40 cellular contexts compared by ENCODE assay signal in the genomic region with DNA sequence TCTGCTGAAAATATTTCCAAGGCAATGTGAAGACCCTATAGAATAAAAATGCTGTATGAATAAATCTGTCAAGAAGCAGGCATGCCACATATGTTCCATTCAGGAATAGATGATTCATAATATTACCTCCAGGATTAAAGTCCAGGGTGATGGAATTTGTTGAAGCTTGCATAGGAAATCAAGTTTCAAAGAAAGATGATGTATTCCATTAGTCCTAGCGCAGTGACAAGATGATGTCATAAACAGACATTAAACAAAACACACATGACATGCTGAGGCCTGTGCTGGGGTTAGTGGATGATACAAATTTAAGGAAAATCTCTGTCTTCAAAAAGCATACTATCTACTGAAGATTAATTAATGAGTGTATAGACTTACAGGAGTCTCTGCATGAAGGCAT.
"Had no signal": no experiment of that assay in that cellular context is flagged by ENCODE, and none has a peak within 500 bp of the region (broad histone marks: within the 10 kb centered on the region; RNA-seq: fewer than 3 reads in every experiment).

No MANE protein-coding gene starts in this region.

- H3K4me1 Mint-ChIP-seq: activated naive CD4-positive, alpha-beta T cell treated with anti-CD3 and anti-CD28 coated beads, Interleukin-2, amount 10 ng/mL, durations not matched to agents 7 days and 5 days; activated naive CD4-positive, alpha-beta T cell treated with anti-CD3 and anti-CD28 coated beads, Interleukin-2, amount 50 U/mL, for 24 hours; activated naive CD8-positive, alpha-beta T cell treated with anti-CD3 and anti-CD28 coated beads for 36 hours; activated naive CD8-positive, alpha-beta T cell treated with anti-CD3 and anti-CD28 coated beads, Interleukin-2, amount 10 ng/mL, durations not matched to agents 7 days and 5 days; activated naive CD8-positive, alpha-beta T cell treated with anti-CD3 and anti-CD28 coated beads, Interleukin-2, amount 50 U/mL, for 24 hours; activated T-helper 17 cell treated with anti-CD3 and anti-CD28 coated beads, Interleukin-2, amount 50 U/mL, for 72 hours; central memory CD8-positive, alpha-beta T cell had no signal

- H3K4me3 ChIP-seq: adrenal gland, ascending aorta, body of pancreas, breast epithelium, cardiac muscle cell had no signal

- H3K4me1 ChIP-seq: adrenal gland, ascending aorta, body of pancreas, breast epithelium had no signal

- H3K36me3 ChIP-seq: adrenal gland, ascending aorta, brain microvascular endothelial cell, breast epithelium, cardiac muscle cell had no signal

- H3K27me3 Mint-ChIP-seq: activated naive CD4-positive, alpha-beta T cell treated with anti-CD3 and anti-CD28 coated beads, Interleukin-2, amount 10 ng/mL, durations not matched to agents 7 days and 5 days; activated naive CD4-positive, alpha-beta T cell treated with anti-CD3 and anti-CD28 coated beads, Interleukin-2, amount 50 U/mL, for 24 hours; activated naive CD8-positive, alpha-beta T cell; activated naive CD8-positive, alpha-beta T cell treated with anti-CD3 and anti-CD28 coated beads for 36 hours; activated naive CD8-positive, alpha-beta T cell treated with anti-CD3 and anti-CD28 coated beads, Interleukin-2, amount 10 ng/mL, durations not matched to agents 7 days and 5 days; activated naive CD8-positive, alpha-beta T cell treated with anti-CD3 and anti-CD28 coated beads, Interleukin-2, amount 50 U/mL, for 24 hours; activated T-cell treated with anti-CD3 and anti-CD28 coated beads, Interleukin-2, amount 50 U/mL, for 24 hours; activated T-helper 17 cell treated with anti-CD3 and anti-CD28 coated beads, Interleukin-2, amount 50 U/mL, for 72 hours; central memory CD8-positive, alpha-beta T cell had no signal

- H3K27ac ChIP-seq: adrenal gland, ascending aorta, body of pancreas, brain microvascular endothelial cell, breast epithelium, cardiac muscle cell had no signal

- DNase-seq: activated effector memory CD4-positive, alpha-beta T cell treated with anti-CD3 and anti-CD28 coated beads, Interleukin-2, amount 50 U/mL, for 16 hours; activated effector memory CD4-positive, alpha-beta T cell treated with Interleukin-2 at 50 U/mL for 16 hours; activated gamma-delta T cell; activated gamma-delta T cell treated with Interleukin-2 at 50 U/mL for 16 hours; activated naive CD4-positive, alpha-beta T cell; activated naive CD4-positive, alpha-beta T cell treated with anti-CD3 and anti-CD28 coated beads for 36 hours; activated naive CD4-positive, alpha-beta T cell treated with anti-CD3 and anti-CD28 coated beads, Interleukin-2, amount 10 ng/mL, durations not matched to agents 7 days and 5 days; activated naive CD4-positive, alpha-beta T cell treated with anti-CD3 and anti-CD28 coated beads, Interleukin-2, amount 50 U/mL, for 16 hours; activated naive CD4-positive, alpha-beta T cell treated with Interleukin-2 at 50 U/mL for 16 hours; activated naive CD8-positive, alpha-beta T cell treated with anti-CD3 and anti-CD28 coated beads for 36 hours; activated naive CD8-positive, alpha-beta T cell treated with anti-CD3 and anti-CD28 coated beads, Interleukin-2, amount 10 ng/mL, durations not matched to agents 7 days and 5 days; activated naive CD8-positive, alpha-beta T cell treated with anti-CD3 and anti-CD28 coated beads, Interleukin-2, amount 50 U/mL, for 24 hours; activated T-cell treated with anti-CD3 and anti-CD28 coated beads for 4 hours; activated T-cell treated with anti-CD3 and anti-CD28 coated beads, Interleukin-2, amount 50 U/mL, for 1 hour; activated T-cell treated with anti-CD3 and anti-CD28 coated beads, Interleukin-2, amount 50 U/mL, for 24 hours; activated T-cell treated with anti-CD3 and anti-CD28 coated beads, Interleukin-2, amount 50 U/mL, for 4 hours; activated T-cell treated with anti-CD3 and anti-CD28 coated beads, Interleukin-2, amount 50 U/mL, for 48 hours; activated T-cell treated with anti-CD3 and anti-CD28 coated beads, Interleukin-2, amount 50 U/mL, for 72 hours; adrenal gland; amniotic stem cell; amygdala; anterior cingulate cortex; aorta; body of pancreas; brain microvascular endothelial cell; caudate nucleus; central memory CD4-positive, alpha-beta T cell; cerebellar nuclear complex had no signal

- H3K4me3 Mint-ChIP-seq: activated naive CD4-positive, alpha-beta T cell treated with anti-CD3 and anti-CD28 coated beads for 36 hours; activated naive CD4-positive, alpha-beta T cell treated with anti-CD3 and anti-CD28 coated beads, Interleukin-2, amount 10 ng/mL, durations not matched to agents 7 days and 5 days; activated naive CD4-positive, alpha-beta T cell treated with anti-CD3 and anti-CD28 coated beads, Interleukin-2, amount 50 U/mL, for 24 hours; activated naive CD8-positive, alpha-beta T cell; activated naive CD8-positive, alpha-beta T cell treated with anti-CD3 and anti-CD28 coated beads for 36 hours; activated naive CD8-positive, alpha-beta T cell treated with anti-CD3 and anti-CD28 coated beads, Interleukin-2, amount 10 ng/mL, durations not matched to agents 7 days and 5 days; activated naive CD8-positive, alpha-beta T cell treated with anti-CD3 and anti-CD28 coated beads, Interleukin-2, amount 50 U/mL, for 24 hours; activated T-cell treated with anti-CD3 and anti-CD28 coated beads, Interleukin-2, amount 50 U/mL, for 24 hours; activated T-cell treated with anti-CD3 and anti-CD28 coated beads, Interleukin-2, amount 50 U/mL, for 4 hours; activated T-cell treated with anti-CD3 and anti-CD28 coated beads, Interleukin-2, amount 50 U/mL, for 72 hours; activated T-helper 1 cell treated with anti-CD3 and anti-CD28 coated beads, Interleukin-12 subunit alpha, Interleukin-12 subunit beta, Interleukin-2, Interleukin-4 antibody, amounts not matched to agents 30 ng/mL and 10 ng/mL and 1 ng/mL, durations not matched to agents 14 hours and 24 hours and 36 hours; activated T-helper 17 cell treated with anti-CD3 and anti-CD28 coated beads, Interleukin-2, amount 50 U/mL, for 72 hours; brain; central memory CD8-positive, alpha-beta T cell had no signal

- FAIRE-seq: astrocyte had no signal

- H3K36me3 Mint-ChIP-seq: activated naive CD4-positive, alpha-beta T cell treated with anti-CD3 and anti-CD28 coated beads, Interleukin-2, amount 10 ng/mL, durations not matched to agents 7 days and 5 days; activated naive CD4-positive, alpha-beta T cell treated with anti-CD3 and anti-CD28 coated beads, Interleukin-2, amount 50 U/mL, for 24 hours; activated naive CD8-positive, alpha-beta T cell; activated naive CD8-positive, alpha-beta T cell treated with anti-CD3 and anti-CD28 coated beads for 36 hours; activated naive CD8-positive, alpha-beta T cell treated with anti-CD3 and anti-CD28 coated beads, Interleukin-2, amount 10 ng/mL, durations not matched to agents 7 days and 5 days; brain had no signal

- H3K9me3 ChIP-seq: adrenal gland, ascending aorta, body of pancreas, breast epithelium had no signal

- H3K27me3 ChIP-seq: adrenal gland, ascending aorta, body of pancreas, brain microvascular endothelial cell, breast epithelium, cardiac muscle cell had no signal

- ATAC-seq: activated naive CD4-positive, alpha-beta T cell treated with anti-CD3 and anti-CD28 coated beads, Interleukin-2, amount 50 U/mL, for 72 hours; activated naive CD8-positive, alpha-beta T cell treated with anti-CD3 and anti-CD28 coated beads, Interleukin-2, amount 50 U/mL, for 24 hours; activated T-cell treated with anti-CD3 and anti-CD28 coated beads, Interleukin-2, amount 50 U/mL, for 4 hours; activated T-cell treated with anti-CD3 and anti-CD28 coated beads, Interleukin-2, amount 50 U/mL, for 72 hours; activated T-helper 17 cell treated with anti-CD3 and anti-CD28 coated beads, Interleukin-2, amount 50 U/mL, for 72 hours; body of pancreas had no signal

- H3K27ac Mint-ChIP-seq: activated naive CD4-positive, alpha-beta T cell treated with anti-CD3 and anti-CD28 coated beads for 36 hours; activated naive CD4-positive, alpha-beta T cell treated with anti-CD3 and anti-CD28 coated beads, Interleukin-2, amount 10 ng/mL, durations not matched to agents 7 days and 5 days; activated naive CD4-positive, alpha-beta T cell treated with anti-CD3 and anti-CD28 coated beads, Interleukin-2, amount 50 U/mL, for 24 hours; activated naive CD4-positive, alpha-beta T cell treated with anti-CD3 and anti-CD28 coated beads, Interleukin-2, amount 50 U/mL, for 72 hours; activated naive CD8-positive, alpha-beta T cell; activated naive CD8-positive, alpha-beta T cell treated with anti-CD3 and anti-CD28 coated beads for 36 hours; activated naive CD8-positive, alpha-beta T cell treated with anti-CD3 and anti-CD28 coated beads, Interleukin-2, amount 10 ng/mL, durations not matched to agents 7 days and 5 days; activated naive CD8-positive, alpha-beta T cell treated with anti-CD3 and anti-CD28 coated beads, Interleukin-2, amount 50 U/mL, for 24 hours; activated T-cell treated with anti-CD3 and anti-CD28 coated beads, Interleukin-2, amount 50 U/mL, for 24 hours; activated T-cell treated with anti-CD3 and anti-CD28 coated beads, Interleukin-2, amount 50 U/mL, for 72 hours; activated T-helper 1 cell treated with anti-CD3 and anti-CD28 coated beads, Interleukin-12 subunit alpha, Interleukin-12 subunit beta, Interleukin-2, Interleukin-4 antibody, amounts not matched to agents 30 ng/mL and 10 ng/mL and 1 ng/mL, durations not matched to agents 14 hours and 24 hours and 36 hours; activated T-helper 17 cell treated with anti-CD3 and anti-CD28 coated beads, Interleukin-2, amount 50 U/mL, for 72 hours; activated T-helper 2 cell treated with anti-CD3 and anti-CD28 coated beads, Interferon-gamma antibody, Interleukin-2, Interleukin-4, amounts not matched to agents 10 μg/mL and 5 μg/mL and 100 μg/mL, durations not matched to agents 14 hours and 24 hours and 36 hours; brain had no signal
